21 cellular contexts compared by ENCODE assay signal in genomic region chr5:98865690-98866089, GRCh38.
DNase-seq lines count a peak whose midpoint lies in the region; ATAC-seq and TF ChIP-seq lines count a peak whose summit lies in the region.
"Had no signal": no experiment of that assay in that cellular context is flagged by ENCODE, and none has a peak within 500 bp of the region (broad histone marks: within the 10 kb centered on the region; RNA-seq: fewer than 3 reads in every experiment).

No MANE protein-coding gene starts in this region.

- DNase-seq in ACHN, result peak; percentile 16
- no peak for DNase-seq in SK-N-MC (ENCODE audit: low read depth, low spot score)
- DNase-seq in iPS-NIHi11 (ENCODE audit: low spot score), result peak; percentile 5
- no peak for DNase-seq in nephron progenitor cell
- no peak for DNase-seq in HuH-7.5 (ENCODE audit: low spot score)
- no peak for DNase-seq in posterior vena cava (ENCODE audit: low spot score)
- no peak for DNase-seq in activated CD4-positive, alpha-beta T cell treated with anti-CD3 and anti-CD28 coated beads, Interleukin-2, amount 50 U/mL, for 4 hours
- DNase-seq: Calu3; CD4-positive, alpha-beta T cell; GF-D8; MV-4-11; NCI-H1694 treated with DMSO at 0.1 percent for 48 hours; NCI-H510A; NCI-H748 treated with DMSO at 0.1 percent for 48 hours; NK-92 treated with Interleukin-12 subunit alpha and Interleukin-12 subunit beta, amount 100 ng/mL, for 24 hours; OCI-M1; SHP77 treated with DMSO at 0.1 percent for 48 hours had no signal

- H3K27ac Mint-ChIP-seq in nephron progenitor cell, result peak overlapping the region; percentile 18
- H3K27ac Mint-ChIP-seq: CD4-positive, alpha-beta T cell had no signal

- no peak overlapping the region for H3K4me3 Mint-ChIP-seq in nephron progenitor cell
- H3K4me3 Mint-ChIP-seq: CD4-positive, alpha-beta T cell had no signal

- intact Hi-C loops in posterior vena cava (cut with DNase I), result no loop called here

- peaks cover 94% of the 10 kb centered on the region for H3K36me3 ChIP-seq in SK-N-MC (ENCODE audit: insufficient read depth, low read length)

- TF ChIP-seq CTCF in nephron progenitor cell (IDR thresholded peaks at IDR 0.05), result no peak

- H3K9ac ChIP-seq in SK-N-MC (ENCODE audit: insufficient read length), result no peak overlapping the region
- H3K9ac ChIP-seq: KMS-11 had no signal

- no peaks in the 10 kb centered on the region for H3K4me1 Mint-ChIP-seq in nephron progenitor cell

- 0 out of 2 replicates have a peak overlapping the region, but pooled peaks have one; percentile 12 for H3K27ac ChIP-seq in SK-N-MC
- H3K27ac ChIP-seq: KMS-11 had no signal

- H3K4me3 ChIP-seq in SK-N-MC, result no peak overlapping the region
- H3K4me3 ChIP-seq: GM12878 had no signal

- peaks cover 62% of the 10 kb centered on the region for H3K36me3 Mint-ChIP-seq in nephron progenitor cell (ENCODE audit: low read depth)

- no peaks in the 10 kb centered on the region for H3K27me3 Mint-ChIP-seq in nephron progenitor cell (ENCODE audit: low read depth, poor library complexity)
- H3K27me3 Mint-ChIP-seq: CD4-positive, alpha-beta T cell had no signal

- in situ Hi-C loops in ACHN (cut with HindIII; ENCODE audit: low pct_ligation_motif_present, low pct_unique_long_range_greater_than_20kb, low sequenced_read_pairs), result no loop called here

- no peaks in the 10 kb centered on the region for H3K9me3 ChIP-seq in SK-N-MC (ENCODE audit: low read depth, low read length)

- H3K9me3 Mint-ChIP-seq in nephron progenitor cell, result no peaks in the 10 kb centered on the region
- H3K9me3 Mint-ChIP-seq: CD4-positive, alpha-beta T cell had no signal

- ATAC-seq in HG03571 (IDR thresholded peaks at IDR 0.05; ENCODE audit: unreplicated experiment), result no peak
- ATAC-seq: GM12878, HepG2 had no signal

Comparison
In these comparisons a context has a peak if more than half of its experiments do, and no peak if none do; other contexts are left out.
1. DNase-seq: peak in ACHN (single experiment) and iPS-NIHi11 (single experiment); none in SK-N-MC (single experiment), nephron progenitor cell (single experiment), HuH-7.5 (single experiment), posterior vena cava (single experiment) and activated CD4-positive, alpha-beta T cell treated with anti-CD3 and anti-CD28 coated beads, Interleukin-2, amount 50 U/mL, for 4 hours (0 of 2).